Comparison of ENCODE assay signal across 11 cellular contexts in genomic region chr13:39682788-39683187, GRCh38. TPM values are rescaled to one million over a fixed set of nuclear protein-coding genes. Genes with fewer than 3 reads are reported as not detected.
A peak's percentile ranks its signal among the peaks of the same experiment; 100 is the strongest.
DNase-seq lines count a peak whose midpoint lies in the region; ATAC-seq and TF ChIP-seq lines count a peak whose summit lies in the region.
"Had no signal": no experiment of that assay in that cellular context is flagged by ENCODE, and none has a peak within 500 bp of the region (broad histone marks: within the 10 kb centered on the region; RNA-seq: fewer than 3 reads in every experiment).

No MANE protein-coding gene starts in this region.

- DNase-seq in GM13977 (ENCODE audit: low spot score), result peak; percentile 18
- no peak for DNase-seq in NCI-H1105 (lab: John Stamatoyannopoulos, UW)
- DNase-seq in T1000 (lab: John Stamatoyannopoulos, UW), result no peak
- no peak for DNase-seq in sciatic nerve (ENCODE audit: low spot score)
- DNase-seq in NCI-H1436 (lab: John Stamatoyannopoulos, UW), result no peak
- DNase-seq: BE2C, MV-4-11, T-helper 17 cell had no signal

- in situ Hi-C loops in GM13977 (cut with MboI; ENCODE audit: low pct_unique_long_range_greater_than_20kb, low sequenced_read_pairs, unreplicated experiment), result loop anchor here (25.0 kb wide), 1 partner anchor 1005 kb away; no protein-coding TSS in a partner anchor

- intact Hi-C loops in sciatic nerve (cut with DNase I), result no loop called here

- ATAC-seq in GM19395 (IDR thresholded peaks at IDR 0.05; ENCODE audit: unreplicated experiment), result peak; percentile 84
- ATAC-seq in HG02798 (IDR thresholded peaks at IDR 0.05; ENCODE audit: poor library complexity, unreplicated experiment), result peak; percentile 61
- ATAC-seq in HG03520 (IDR thresholded peaks at IDR 0.05; ENCODE audit: unreplicated experiment), result peak; percentile 66
- no peak for ATAC-seq in sciatic nerve
- ATAC-seq: T-helper 17 cell had no signal

- TF ChIP-seq CTCF in GM13977 (IDR thresholded peaks at IDR 0.05; ENCODE audit: extremely low read depth, insufficient read depth, missing control alignments), result no peak

RNA-seq across cellular contexts. Expression of gene COG6, which starts 27.3 kb away (rescaled TPM):
- 41.6 TPM for total RNA-seq in sciatic nerve
